ENCODE assay signal across 14 cellular contexts in genomic region chr6:13866291-13866690, GRCh38.
"Had no signal": no experiment of that assay in that cellular context is flagged by ENCODE, and none has a peak within 500 bp of the region (broad histone marks: within the 10 kb centered on the region; RNA-seq: fewer than 3 reads in every experiment).

No MANE protein-coding gene starts in this region.

- DNase-seq: activated CD4-positive, alpha-beta T cell treated with anti-CD3 and anti-CD28 coated beads, Interleukin-2, amount 50 U/mL, for 1 hour; activated CD4-positive, CD25-positive, alpha-beta regulatory T cell treated with anti-CD3 and anti-CD28 coated beads, Interleukin-2, amount 50 U/mL, for 72 hours; activated CD8-positive, alpha-beta memory T cell treated with anti-CD3 and anti-CD28 coated beads, Interleukin-2, amount 50 U/mL, for 48 hours; activated naive CD4-positive, alpha-beta T cell treated with Interleukin-2 at 50 U/mL for 16 hours; activated naive CD8-positive, alpha-beta T cell treated with anti-CD3 and anti-CD28 coated beads for 36 hours; activated T-cell treated with anti-CD3 and anti-CD28 coated beads, Interleukin-2, amount 50 U/mL, for 48 hours; hypothalamus; left ventricle myocardium inferior; naive thymus-derived CD4-positive, alpha-beta T cell; occipital lobe; right lobe of liver; stimulated activated CD4-positive, alpha-beta T cell treated with anti-CD3 and anti-CD28 coated beads, Interleukin-1b, Interleukin-23, amount 100 ng/mL, for 48 hours; stimulated activated naive CD8-positive, alpha-beta T cell treated with anti-CD3 and anti-CD28 coated beads, Interleukin-15, amount 100 ng/mL, for 72 hours; WERI-Rb-1 had no signal
